In genomic region chr11:34053161-34053686, GRCh38 we compare ENCODE assay signal across 1 cellular context.
TF ChIP-seq lines count a peak whose summit lies in the region.

No MANE protein-coding gene starts in this region.

TF ChIP-seq in GM12878, 131 proteins besides CTCF, POLR2A, EP300 and RAD21 (continued from another document and continues in another):
- TF ChIP-seq, protein P1, sequence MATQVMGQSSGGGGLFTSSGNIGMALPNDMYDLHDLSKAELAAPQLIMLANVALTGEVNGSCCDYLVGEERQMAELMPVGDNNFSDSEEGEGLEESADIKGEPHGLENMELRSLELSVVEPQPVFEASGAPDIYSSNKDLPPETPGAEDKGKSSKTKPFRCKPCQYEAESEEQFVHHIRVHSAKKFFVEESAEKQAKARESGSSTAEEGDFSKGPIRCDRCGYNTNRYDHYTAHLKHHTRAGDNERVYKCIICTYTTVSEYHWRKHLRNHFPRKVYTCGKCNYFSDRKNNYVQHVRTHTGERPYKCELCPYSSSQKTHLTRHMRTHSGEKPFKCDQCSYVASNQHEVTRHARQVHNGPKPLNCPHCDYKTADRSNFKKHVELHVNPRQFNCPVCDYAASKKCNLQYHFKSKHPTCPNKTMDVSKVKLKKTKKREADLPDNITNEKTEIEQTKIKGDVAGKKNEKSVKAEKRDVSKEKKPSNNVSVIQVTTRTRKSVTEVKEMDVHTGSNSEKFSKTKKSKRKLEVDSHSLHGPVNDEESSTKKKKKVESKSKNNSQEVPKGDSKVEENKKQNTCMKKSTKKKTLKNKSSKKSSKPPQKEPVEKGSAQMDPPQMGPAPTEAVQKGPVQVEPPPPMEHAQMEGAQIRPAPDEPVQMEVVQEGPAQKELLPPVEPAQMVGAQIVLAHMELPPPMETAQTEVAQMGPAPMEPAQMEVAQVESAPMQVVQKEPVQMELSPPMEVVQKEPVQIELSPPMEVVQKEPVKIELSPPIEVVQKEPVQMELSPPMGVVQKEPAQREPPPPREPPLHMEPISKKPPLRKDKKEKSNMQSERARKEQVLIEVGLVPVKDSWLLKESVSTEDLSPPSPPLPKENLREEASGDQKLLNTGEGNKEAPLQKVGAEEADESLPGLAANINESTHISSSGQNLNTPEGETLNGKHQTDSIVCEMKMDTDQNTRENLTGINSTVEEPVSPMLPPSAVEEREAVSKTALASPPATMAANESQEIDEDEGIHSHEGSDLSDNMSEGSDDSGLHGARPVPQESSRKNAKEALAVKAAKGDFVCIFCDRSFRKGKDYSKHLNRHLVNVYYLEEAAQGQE (IDR thresholded peaks at IDR 0.05; ENCODE audit: low read depth, low read length) = no peak
- no peak for TF ChIP-seq CBX5 (IDR thresholded peaks at IDR 0.05; ENCODE audit: low read depth)
- TF ChIP-seq E2F8 (IDR thresholded peaks at IDR 0.05; ENCODE audit: low read depth, partially characterized antibody) = no peak
- TF ChIP-seq CEBPB (IDR thresholded peaks at IDR 0.05; ENCODE audit: borderline replicate concordance in 1 of 2, low read depth in 2 of 2, low read length in 2 of 2) = no peak
- no peak for TF ChIP-seq ZNF592 (IDR thresholded peaks at IDR 0.05)
- no peak for TF ChIP-seq KAT2A (conservative IDR thresholded peaks at IDR 0.05; ENCODE audit: control insufficient read depth, low read depth, low read length)
- no peak; the same call in 2 of the 3 replicates for TF ChIP-seq POU2F2 (IDR thresholded peaks at IDR 0.05; ENCODE audit: borderline replicate concordance, low read depth, low read length)
- no peak for TF ChIP-seq NR2F1 (conservative IDR thresholded peaks at IDR 0.05)
- TF ChIP-seq YY1 (IDR thresholded peaks at IDR 0.05; ENCODE audit: low read depth, low read length) = peak; percentile 95
- TF ChIP-seq MYC (IDR thresholded peaks at IDR 0.05; ENCODE audit: insufficient read depth, insufficient read length, insufficient replicate concordance, low read length, severe bottlenecking) = peak; percentile 77
- TF ChIP-seq, protein P2, sequence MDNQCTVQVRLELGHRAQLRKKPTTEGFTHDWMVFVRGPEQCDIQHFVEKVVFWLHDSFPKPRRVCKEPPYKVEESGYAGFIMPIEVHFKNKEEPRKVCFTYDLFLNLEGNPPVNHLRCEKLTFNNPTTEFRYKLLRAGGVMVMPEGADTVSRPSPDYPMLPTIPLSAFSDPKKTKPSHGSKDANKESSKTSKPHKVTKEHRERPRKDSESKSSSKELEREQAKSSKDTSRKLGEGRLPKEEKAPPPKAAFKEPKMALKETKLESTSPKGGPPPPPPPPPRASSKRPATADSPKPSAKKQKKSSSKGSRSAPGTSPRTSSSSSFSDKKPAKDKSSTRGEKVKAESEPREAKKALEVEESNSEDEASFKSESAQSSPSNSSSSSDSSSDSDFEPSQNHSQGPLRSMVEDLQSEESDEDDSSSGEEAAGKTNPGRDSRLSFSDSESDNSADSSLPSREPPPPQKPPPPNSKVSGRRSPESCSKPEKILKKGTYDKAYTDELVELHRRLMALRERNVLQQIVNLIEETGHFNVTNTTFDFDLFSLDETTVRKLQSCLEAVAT (IDR thresholded peaks at IDR 0.05) = peak; percentile 50; the same call in 1 of the 2 replicates
- no peak; the same call in 1 of the 2 replicates for TF ChIP-seq TCF12 (IDR thresholded peaks at IDR 0.05; ENCODE audit: low read depth, low read length)
- TF ChIP-seq MXI1 (IDR thresholded peaks at IDR 0.05; ENCODE audit: low read depth, low read length) = peak; percentile 86
- TF ChIP-seq SMAD1 (IDR thresholded peaks at IDR 0.05; ENCODE audit: low read depth, partially characterized antibody) = no peak
- TF ChIP-seq ZSCAN29 (IDR thresholded peaks at IDR 0.05) = no peak
- no peak for TF ChIP-seq SIN3A (IDR thresholded peaks at IDR 0.05; ENCODE audit: low read depth, low read length)
- TF ChIP-seq ZNF207 (IDR thresholded peaks at IDR 0.05; ENCODE audit: borderline replicate concordance) = no peak
- no peak for TF ChIP-seq ESRRA (IDR thresholded peaks at IDR 0.05; ENCODE audit: low read length)
- TF ChIP-seq, protein P3, sequence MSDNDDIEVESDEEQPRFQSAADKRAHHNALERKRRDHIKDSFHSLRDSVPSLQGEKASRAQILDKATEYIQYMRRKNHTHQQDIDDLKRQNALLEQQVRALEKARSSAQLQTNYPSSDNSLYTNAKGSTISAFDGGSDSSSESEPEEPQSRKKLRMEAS (IDR thresholded peaks at IDR 0.05; ENCODE audit: low read depth, low read length) = peak; percentile 55
- TF ChIP-seq HCFC1 (IDR thresholded peaks at IDR 0.05; ENCODE audit: low read length) = no peak
- TF ChIP-seq FOXM1 (IDR thresholded peaks at IDR 0.05; ENCODE audit: low read depth, low read length) = 0 out of 2 replicates have a peak, but pooled peaks have one; percentile 11
- TF ChIP-seq ZNF217 (IDR thresholded peaks at IDR 0.05) = no peak
- no peak for TF ChIP-seq BMI1 (IDR thresholded peaks at IDR 0.05; ENCODE audit: borderline replicate concordance)
- no peak for TF ChIP-seq PBX3 (IDR thresholded peaks at IDR 0.05; ENCODE audit: insufficient replicate concordance, low read depth, low read length)
- TF ChIP-seq ZZZ3 (IDR thresholded peaks at IDR 0.05; ENCODE audit: control insufficient read depth, insufficient read length, low read depth) = no peak
- peak; percentile 69; the same call in 1 of the 2 replicates for TF ChIP-seq POLR2AphosphoS5 (IDR thresholded peaks at IDR 0.05; ENCODE audit: low read length)
- TF ChIP-seq ZBTB4 (CRISPR knock-in tag; IDR thresholded peaks at IDR 0.05) = no peak
- TF ChIP-seq RUNX3 (IDR thresholded peaks at IDR 0.05; ENCODE audit: low read length) = no peak; the same call in 1 of the 2 replicates
- TF ChIP-seq TARDBP (IDR thresholded peaks at IDR 0.05; ENCODE audit: borderline replicate concordance) = no peak
- TF ChIP-seq, protein P4, sequence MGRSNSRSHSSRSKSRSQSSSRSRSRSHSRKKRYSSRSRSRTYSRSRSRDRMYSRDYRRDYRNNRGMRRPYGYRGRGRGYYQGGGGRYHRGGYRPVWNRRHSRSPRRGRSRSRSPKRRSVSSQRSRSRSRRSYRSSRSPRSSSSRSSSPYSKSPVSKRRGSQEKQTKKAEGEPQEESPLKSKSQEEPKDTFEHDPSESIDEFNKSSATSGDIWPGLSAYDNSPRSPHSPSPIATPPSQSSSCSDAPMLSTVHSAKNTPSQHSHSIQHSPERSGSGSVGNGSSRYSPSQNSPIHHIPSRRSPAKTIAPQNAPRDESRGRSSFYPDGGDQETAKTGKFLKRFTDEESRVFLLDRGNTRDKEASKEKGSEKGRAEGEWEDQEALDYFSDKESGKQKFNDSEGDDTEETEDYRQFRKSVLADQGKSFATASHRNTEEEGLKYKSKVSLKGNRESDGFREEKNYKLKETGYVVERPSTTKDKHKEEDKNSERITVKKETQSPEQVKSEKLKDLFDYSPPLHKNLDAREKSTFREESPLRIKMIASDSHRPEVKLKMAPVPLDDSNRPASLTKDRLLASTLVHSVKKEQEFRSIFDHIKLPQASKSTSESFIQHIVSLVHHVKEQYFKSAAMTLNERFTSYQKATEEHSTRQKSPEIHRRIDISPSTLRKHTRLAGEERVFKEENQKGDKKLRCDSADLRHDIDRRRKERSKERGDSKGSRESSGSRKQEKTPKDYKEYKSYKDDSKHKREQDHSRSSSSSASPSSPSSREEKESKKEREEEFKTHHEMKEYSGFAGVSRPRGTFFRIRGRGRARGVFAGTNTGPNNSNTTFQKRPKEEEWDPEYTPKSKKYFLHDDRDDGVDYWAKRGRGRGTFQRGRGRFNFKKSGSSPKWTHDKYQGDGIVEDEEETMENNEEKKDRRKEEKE (IDR thresholded peaks at IDR 0.05) = no peak
- TF ChIP-seq NFYA (IDR thresholded peaks at IDR 0.05; ENCODE audit: borderline replicate concordance, low read depth, low read length) = no peak
